ENCODE assay signal across 8 cellular contexts in genomic region chr17:67993153-67993997, GRCh38. TPM values are rescaled to one million over a fixed set of nuclear protein-coding genes. Genes with fewer than 3 reads are reported as not detected.
DNase-seq lines count a peak whose midpoint lies in the region; ATAC-seq and TF ChIP-seq lines count a peak whose summit lies in the region.

No MANE protein-coding gene starts in this region.

- peak overlapping the region; percentile 85 for H3K4me2 ChIP-seq in Karpas-422 (ENCODE audit: low read depth, low read length, poor library complexity, severe bottlenecking)
- H3K4me2 ChIP-seq in osteoblast (ENCODE audit: insufficient read depth, low read length): peak overlapping the region; percentile 99

- DNase-seq in G401 (ENCODE audit: low spot score) (peak; percentile 74), Karpas-422 (peak; percentile 94), SK-MEL-5 (ENCODE audit: low read depth, low spot score) (peak; percentile 92), glomerular visceral epithelial cell (ENCODE audit: extremely low spot score) (peak; percentile 91), osteoblast (ENCODE audit: insufficient read length, low spot score, missing footprints) (peak; percentile 98)
- peak; percentile 75 for DNase-seq in activated naive CD4-positive, alpha-beta T cell treated with anti-CD3 and anti-CD28 coated beads, Interleukin-2, amount 50 U/mL, for 16 hours

- H3K4me1 ChIP-seq in Karpas-422 (ENCODE audit: low read length) (peaks cover 36% of the 10 kb centered on the region), osteoblast (ENCODE audit: insufficient read depth, low read length) (peaks cover 20% of the 10 kb centered on the region), thymus (ENCODE audit: control insufficient read depth, insufficient read depth, low read length) (peaks cover 7% of the 10 kb centered on the region)

- H3K27me3 ChIP-seq in Karpas-422 (ENCODE audit: low read length) (no peaks in the 10 kb centered on the region), osteoblast (ENCODE audit: insufficient read depth, low read length) (no peaks in the 10 kb centered on the region), thymus (ENCODE audit: control insufficient read depth, insufficient read depth) (peaks cover 45% of the 10 kb centered on the region)

- H3K27ac ChIP-seq in Karpas-422 (ENCODE audit: low read length): peak overlapping the region; percentile 87
- peak overlapping the region; percentile 71 for H3K27ac ChIP-seq in osteoblast (ENCODE audit: low read depth, low read length)
- H3K27ac ChIP-seq in thymus (ENCODE audit: low read depth): peak overlapping the region; percentile 86

- H3K36me3 ChIP-seq in Karpas-422 (ENCODE audit: insufficient read depth, low read length) (0 out of 2 replicates have a peak, but pooled peaks cover 2% of the 10 kb centered on the region), osteoblast (ENCODE audit: insufficient read depth, low read length) (no peaks in the 10 kb centered on the region), thymus (ENCODE audit: control insufficient read depth, insufficient read depth) (no peaks in the 10 kb centered on the region)

- H4K20me1 ChIP-seq in Karpas-422 (ENCODE audit: insufficient read depth, low read depth, low read length) (no peaks in the 10 kb centered on the region), osteoblast (ENCODE audit: insufficient read depth, low read length) (peaks cover 6% of the 10 kb centered on the region)

- under 1% methylated on average over 144 of the region's 144 CpGs for WGBS in thymus

- H3K9ac ChIP-seq in Karpas-422 (ENCODE audit: low read length): peak overlapping the region; percentile 92

- H3K9me3 ChIP-seq in Karpas-422 (ENCODE audit: low read length): no peaks in the 10 kb centered on the region
- no peaks in the 10 kb centered on the region for H3K9me3 ChIP-seq in osteoblast (ENCODE audit: low read depth, low read length)
- H3K9me3 ChIP-seq in thymus (ENCODE audit: control insufficient read depth): no peaks in the 10 kb centered on the region

- H3K9me2 ChIP-seq in Karpas-422 (replicated peaks; ENCODE audit: insufficient read depth, low read length): no peaks in the 10 kb centered on the region

- peak overlapping the region; percentile 94 for H3K4me3 ChIP-seq in Karpas-422 (ENCODE audit: low read length)
- peak overlapping the region; percentile 84 for H3K4me3 ChIP-seq in osteoblast (ENCODE audit: insufficient read depth, low read length)
- H3K4me3 ChIP-seq in thymus (ENCODE audit: low read length): peak overlapping the region; percentile 60

- in situ Hi-C loops in G401 (cut with HindIII; ENCODE audit: low sequenced_read_pairs) (no loop called here), SK-MEL-5 (cut with HindIII; ENCODE audit: low pct_unique_long_range_greater_than_20kb, low sequenced_read_pairs) (no loop called here)

- peak; percentile 75 for ATAC-seq in GM21825 (IDR thresholded peaks at IDR 0.05; ENCODE audit: unreplicated experiment)

- TF ChIP-seq CTCF in osteoblast (IDR thresholded peaks at IDR 0.05; ENCODE audit: extremely low read depth, low read depth, low read length): no peak

- peak overlapping the region; percentile 55; the same call in 1 of the 2 replicates for H2AFZ ChIP-seq in Karpas-422 (ENCODE audit: low read length)
- H2AFZ ChIP-seq in osteoblast (ENCODE audit: low read length): peak overlapping the region; percentile 92

- H3K79me2 ChIP-seq in Karpas-422 (ENCODE audit: low read length): peaks cover 6% of the 10 kb centered on the region
- H3K79me2 ChIP-seq in osteoblast (ENCODE audit: insufficient read depth, low read length): no peaks in the 10 kb centered on the region

RNA-seq across cellular contexts. Expression of gene C17orf58, which starts 2.9 kb away (rescaled TPM):
- 22.6 and 32.6 TPM in 2 replicates for total RNA-seq in G401 (2014; rRNA removed; shearing (Covaris generic))
- 51.0 and 52.9 TPM in 2 replicates for total RNA-seq in Karpas-422 (2014; rRNA removed; shearing (Covaris generic); ENCODE audit: low replicate concordance)
- total RNA-seq in SK-MEL-5 (2014; rRNA removed; shearing (Covaris generic)): 55.7 and 68.4 TPM in 2 replicates
- 64.3 and 76.0 TPM in 2 replicates for polyA plus RNA-seq in SK-MEL-5 (2015; cell fraction: cytosol; rRNA removed)
- 41.6 and 46.6 TPM in 2 replicates for polyA plus RNA-seq in SK-MEL-5 (2015; cell fraction: nucleus; rRNA removed)
- total RNA-seq in osteoblast: 7.2 and 8.3 TPM in 2 replicates
- polyA plus RNA-seq in thymus: 15.7 TPM

RNA-seq across cellular contexts. Expression of gene KPNA2, which starts 42.2 kb away (rescaled TPM):
- total RNA-seq in G401 (2014; rRNA removed; shearing (Covaris generic)): 148 and 199 TPM in 2 replicates
- total RNA-seq in Karpas-422 (2014; rRNA removed; shearing (Covaris generic); ENCODE audit: low replicate concordance): 144 and 170 TPM in 2 replicates
- total RNA-seq in SK-MEL-5 (2014; rRNA removed; shearing (Covaris generic)): 374 and 388 TPM in 2 replicates
- 404 and 461 TPM in 2 replicates for polyA plus RNA-seq in SK-MEL-5 (2015; cell fraction: cytosol; rRNA removed)
- 278 and 338 TPM in 2 replicates for polyA plus RNA-seq in SK-MEL-5 (2015; cell fraction: nucleus; rRNA removed)
- total RNA-seq in osteoblast: 40.1 and 40.9 TPM in 2 replicates
- 29.9 TPM for polyA plus RNA-seq in thymus

Comparison
In these comparisons a context has a peak if more than half of its experiments do, and no peak if none do; other contexts are left out.
1. Peak in every context shown above with its lines: DNase-seq, ATAC-seq, H3K4me3 ChIP-seq and H3K27ac ChIP-seq.